8 cellular contexts compared by ENCODE assay signal in the genomic region with DNA sequence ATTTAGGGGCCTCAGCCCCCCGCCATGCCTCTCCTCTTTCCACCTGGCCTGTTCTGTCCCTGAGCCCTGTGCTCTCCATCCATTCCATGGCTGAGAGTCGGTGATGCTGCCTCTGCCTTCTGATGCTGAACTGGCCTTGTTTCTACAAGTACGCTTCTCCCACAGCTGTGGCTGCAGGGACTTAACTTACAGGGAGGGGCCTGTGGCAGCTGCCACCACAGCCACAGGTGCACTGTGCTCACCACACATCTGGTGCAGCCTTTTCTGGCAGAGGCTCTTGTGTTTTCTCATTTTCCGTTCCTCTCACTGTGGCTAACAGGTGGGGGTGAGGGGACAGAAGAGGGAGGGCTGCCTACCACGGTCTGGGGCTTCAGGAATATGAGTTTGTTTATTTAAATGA. TPM values are rescaled to one million over a fixed set of nuclear protein-coding genes. Genes with fewer than 3 reads are reported as not detected.
DNase-seq lines count a peak whose midpoint lies in the region; ATAC-seq and TF ChIP-seq lines count a peak whose summit lies in the region.
"Had no signal": no experiment of that assay in that cellular context is flagged by ENCODE, and none has a peak within 500 bp of the region (broad histone marks: within the 10 kb centered on the region; RNA-seq: fewer than 3 reads in every experiment).

No MANE protein-coding gene starts in this region.

- H3K27me3 Mint-ChIP-seq in naive B cell: peaks cover 0 to 15% (median 13%) of the 10 kb centered on the region in 3 donors

- H3K36me3 Mint-ChIP-seq in naive B cell: no peaks in the 10 kb centered on the region

- H3K27ac Mint-ChIP-seq in naive B cell: peak overlapping the region; percentile 86 to 95 (median 90)

- peak; percentile 84 for ATAC-seq in GM18520 (IDR thresholded peaks at IDR 0.05; ENCODE audit: unreplicated experiment)
- peak; percentile 94 for ATAC-seq in GM21576 (IDR thresholded peaks at IDR 0.05; ENCODE audit: unreplicated experiment)
- ATAC-seq in HG03565 (IDR thresholded peaks at IDR 0.05; ENCODE audit: unreplicated experiment): peak; percentile 89
- peak; percentile 84 to 86 for ATAC-seq in naive B cell (ENCODE audit: low read depth in 2 of 2)

- no peak for TF ChIP-seq CTCF in A673 (conservative IDR thresholded peaks at IDR 0.05; ENCODE audit: low read depth, low read length)

- no peaks in the 10 kb centered on the region for H3K27me3 ChIP-seq in A673 (replicated peaks; ENCODE audit: insufficient read depth, low read depth, low read length, poor library complexity)

- H3K4me3 ChIP-seq in A673 (ENCODE audit: low read depth, low read length, poor library complexity, severe bottlenecking): no peak overlapping the region

- H3K4me3 Mint-ChIP-seq in naive B cell: peak overlapping the region; percentile 57 to 99 (median 86)

- no peak overlapping the region for H3K27ac ChIP-seq in A673 (ENCODE audit: low read depth, low read length, poor library complexity, severe bottlenecking)

- H3K9me3 ChIP-seq in A673 (ENCODE audit: low read depth, low read length, poor library complexity, severe bottlenecking): no peaks in the 10 kb centered on the region

- peaks cover 4% of the 10 kb centered on the region for H3K4me1 ChIP-seq in A673 (ENCODE audit: insufficient read depth, low read length, poor library complexity, severe bottlenecking)

- POLR2A ChIA-PET in A673 (lab: Charles Lee; ENCODE audit: low non-redundant PET): no interaction called here

- H3K9me3 Mint-ChIP-seq in naive B cell: no peaks in the 10 kb centered on the region

- BruUV-seq in A673 (replicated peaks; lab: Mats Ljungman, UMichigan): no TSS peak

- DNase-seq in naive B cell (peak; percentile 24), A673 (ENCODE audit: low spot score) (no peak), occipital lobe (lab: John Stamatoyannopoulos, UW) (no peak)
- DNase-seq in stimulated activated CD4-positive, alpha-beta T cell treated with anti-CD3 and anti-CD28 coated beads, Interleukin-1b, Interleukin-23, amount 100 ng/mL, for 48 hours: no peak

- peaks cover 5 to 18% (median 13%) of the 10 kb centered on the region in 3 donors for H3K4me1 Mint-ChIP-seq in naive B cell

- H3K36me3 ChIP-seq in A673 (ENCODE audit: insufficient read depth, low read length, poor library complexity, severe bottlenecking): no peaks in the 10 kb centered on the region

- intact Hi-C loops in A673 (cut with micrococcal nuclease; ENCODE audit: unreplicated experiment): no loop called here

- CTCF ChIA-PET in A673 (lab: Charles Lee): interaction anchor here (1.8 kb wide), 1 partner anchor 61 kb away, joined by 6 read pairs; a partner anchor contains a TSS

RNA-seq across cellular contexts. Expression of a gene that starts 4.2 kb away (rescaled TPM):
- 1 to 10 TPM in 5 of 6 donors, under 1 TPM in 1; 0.84 to 5.6 (median 1.7) TPM for polyA plus RNA-seq in naive B cell (ENCODE audit: low read depth in 6 of 6)
- not detected in 2 replicates for total RNA-seq in A673 (2021)
- total RNA-seq in occipital lobe: 5.8 TPM
- total RNA-seq: activated CD8-positive, alpha-beta memory T cell treated with anti-CD3 and anti-CD28 coated beads for 36 hours had no signal
